In the genomic region with DNA sequence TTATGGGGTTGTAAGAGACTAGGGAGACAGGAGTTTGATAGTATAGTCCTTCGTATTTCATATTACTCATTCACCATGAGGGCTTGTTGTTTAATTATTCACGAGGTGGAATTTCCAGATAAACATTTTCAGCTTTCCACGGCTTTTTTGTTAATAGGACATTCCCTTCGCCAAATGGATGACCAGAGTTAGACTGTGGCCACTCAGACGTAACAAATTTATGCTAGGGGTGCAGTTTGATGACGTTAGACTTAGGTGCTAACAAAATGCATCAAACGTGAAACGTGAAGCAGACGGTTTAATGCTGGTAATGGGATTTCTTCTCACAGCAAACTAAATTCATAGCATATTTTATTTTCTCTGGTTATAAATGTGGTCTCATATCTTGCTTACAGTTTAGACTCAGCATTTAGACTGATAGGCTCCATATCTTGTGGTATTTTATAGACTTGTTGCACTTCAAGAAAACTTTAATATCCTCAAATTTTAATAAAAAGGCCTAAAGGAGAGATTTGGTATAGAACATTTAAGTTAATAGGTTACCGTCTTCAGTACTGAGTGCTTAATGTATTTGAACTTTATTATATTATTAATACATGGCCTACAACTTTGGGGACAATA, we compare ENCODE assay signal across 8 cellular contexts. TPM values are rescaled to one million over a fixed set of nuclear protein-coding genes. Genes with fewer than 3 reads are reported as not detected.
DNase-seq lines count a peak whose midpoint lies in the region; ATAC-seq, FAIRE-seq and TF ChIP-seq lines count a peak whose summit lies in the region.

No MANE protein-coding gene starts in this region.

- H3K27me3 ChIP-seq in effector memory CD4-positive, alpha-beta T cell (replicated peaks; ENCODE audit: control insufficient read depth, insufficient read depth, low read length, poor library complexity, severe bottlenecking), result no peaks in the 10 kb centered on the region
- H3K27me3 ChIP-seq in rectal smooth muscle tissue (ENCODE audit: control insufficient read depth, insufficient read depth, low read length) (no peaks in the 10 kb centered on the region), ovary (no peaks in the 10 kb centered on the region)

- WGBS in ovary, 3 donors, result 14 to 21% (median 15%) methylated on average over 10 of the region's 10 CpGs

- H3K4me3 ChIP-seq in effector memory CD4-positive, alpha-beta T cell (ENCODE audit: insufficient read depth, low read depth, low read length, poor library complexity, severe bottlenecking), result peak overlapping the region; percentile 72
- H3K4me3 ChIP-seq in rectal smooth muscle tissue (ENCODE audit: low read length) (peak overlapping the region; percentile 43), ovary (no peak overlapping the region)

- H3K9me3 ChIP-seq in effector memory CD4-positive, alpha-beta T cell (ENCODE audit: control insufficient read depth, low read length), result no peaks in the 10 kb centered on the region
- no peaks in the 10 kb centered on the region for H3K9me3 ChIP-seq in ovary

- FAIRE-seq in GM12891 (lab: Jason Lieb, UNC), result peak; percentile 68

- no peak for DNase-seq in GM12891 (ENCODE audit: insufficient read length, low spot score)
- peak; percentile 63 for DNase-seq in NCI-H69 (lab: John Stamatoyannopoulos, UW)
- no peak for DNase-seq in effector memory CD4-positive, alpha-beta T cell
- DNase-seq in ovary, result no peak
- DNase-seq in NCI-H1092 (lab: John Stamatoyannopoulos, UW), result no peak
- no peak for DNase-seq in NCI-H226

- no peak for TF ChIP-seq POLR2A in GM12891 (IDR thresholded peaks at IDR 0.05; ENCODE audit: low read depth, low read length)
- TF ChIP-seq POLR2A in ovary (IDR thresholded peaks at IDR 0.05), result no peak

- no peak overlapping the region for H3K9ac ChIP-seq in rectal smooth muscle tissue (ENCODE audit: low read length)

- peaks cover 18% of the 10 kb centered on the region for H3K4me1 ChIP-seq in effector memory CD4-positive, alpha-beta T cell (ENCODE audit: control insufficient read depth, insufficient read depth, low read length, poor library complexity, severe bottlenecking)
- H3K4me1 ChIP-seq in rectal smooth muscle tissue (ENCODE audit: control insufficient read depth, insufficient read depth, low read length), result peaks cover 10% of the 10 kb centered on the region
- peaks cover 8% of the 10 kb centered on the region for H3K4me1 ChIP-seq in ovary (ENCODE audit: insufficient read depth)

- no peak for ATAC-seq in HG03354 (IDR thresholded peaks at IDR 0.05; ENCODE audit: poor library complexity, severe bottlenecking, unreplicated experiment)

- intact Hi-C loops in ovary (cut with DNase I), result no loop called here

- H3K27ac ChIP-seq in effector memory CD4-positive, alpha-beta T cell (ENCODE audit: insufficient read depth, low read length, poor library complexity, severe bottlenecking), result peak overlapping the region; percentile 90
- H3K27ac ChIP-seq in rectal smooth muscle tissue (ENCODE audit: low read depth, low read length) (no peak overlapping the region), ovary (no peak overlapping the region)

- no peak for TF ChIP-seq EP300 in ovary (IDR thresholded peaks at IDR 0.05)

- TF ChIP-seq CTCF in ovary (IDR thresholded peaks at IDR 0.05), result no peak

- peaks cover 36% of the 10 kb centered on the region for H3K36me3 ChIP-seq in effector memory CD4-positive, alpha-beta T cell (ENCODE audit: control insufficient read depth, insufficient read depth, low read length)
- H3K36me3 ChIP-seq in rectal smooth muscle tissue (ENCODE audit: control insufficient read depth, insufficient read depth, low read length) (peaks cover 6% of the 10 kb centered on the region), ovary (no peaks in the 10 kb centered on the region)

TF ChIP-seq in GM12891, 5 proteins besides CTCF, POLR2A, EP300 and RAD21:
- TF ChIP-seq SPI1 (IDR thresholded peaks at IDR 0.05; ENCODE audit: low read depth, low read length), result no peak
- no peak for TF ChIP-seq POU2F2 (IDR thresholded peaks at IDR 0.05; ENCODE audit: low read depth, low read length)
- no peak for TF ChIP-seq TAF1 (IDR thresholded peaks at IDR 0.05; ENCODE audit: low read depth, low read length)
- TF ChIP-seq PAX5 (IDR thresholded peaks at IDR 0.05; ENCODE audit: insufficient read depth, low read length, severe bottlenecking), result no peak
- no peak for TF ChIP-seq POLR2AphosphoS5 (IDR thresholded peaks at IDR 0.05; ENCODE audit: low read depth, low read length)

RNA-seq across cellular contexts. Expression of a gene that starts 2.3 kb away (rescaled TPM):
- polyA plus RNA-seq in GM12891 (2012; ENCODE audit: low read depth, missing spikeins), result 107 TPM
- 100 to 1,000 TPM in 5 of 7 donors, 10 to 100 TPM in 2; 70.6 to 168 (median 140) TPM for total RNA-seq in ovary
- polyA plus RNA-seq in ovary, result 10 to 100 TPM; 81.5 to 98.0 TPM

RNA-seq across cellular contexts. Expression of a gene that starts 51.9 kb away (rescaled TPM):
- polyA plus RNA-seq in GM12891 (2012; ENCODE audit: low read depth, missing spikeins), result 7.1 TPM
- total RNA-seq in ovary, result 10 to 100 TPM in 1 of 7 donors, 1 to 10 TPM in 6; 2.3 to 26.0 (median 3.7) TPM
- 10 to 100 TPM in 1 of 2 donors, 1 to 10 TPM in 1; 3.4 to 23.5 TPM for polyA plus RNA-seq in ovary
